Comparison of ENCODE assay signal across 11 cellular contexts in the genomic region with DNA sequence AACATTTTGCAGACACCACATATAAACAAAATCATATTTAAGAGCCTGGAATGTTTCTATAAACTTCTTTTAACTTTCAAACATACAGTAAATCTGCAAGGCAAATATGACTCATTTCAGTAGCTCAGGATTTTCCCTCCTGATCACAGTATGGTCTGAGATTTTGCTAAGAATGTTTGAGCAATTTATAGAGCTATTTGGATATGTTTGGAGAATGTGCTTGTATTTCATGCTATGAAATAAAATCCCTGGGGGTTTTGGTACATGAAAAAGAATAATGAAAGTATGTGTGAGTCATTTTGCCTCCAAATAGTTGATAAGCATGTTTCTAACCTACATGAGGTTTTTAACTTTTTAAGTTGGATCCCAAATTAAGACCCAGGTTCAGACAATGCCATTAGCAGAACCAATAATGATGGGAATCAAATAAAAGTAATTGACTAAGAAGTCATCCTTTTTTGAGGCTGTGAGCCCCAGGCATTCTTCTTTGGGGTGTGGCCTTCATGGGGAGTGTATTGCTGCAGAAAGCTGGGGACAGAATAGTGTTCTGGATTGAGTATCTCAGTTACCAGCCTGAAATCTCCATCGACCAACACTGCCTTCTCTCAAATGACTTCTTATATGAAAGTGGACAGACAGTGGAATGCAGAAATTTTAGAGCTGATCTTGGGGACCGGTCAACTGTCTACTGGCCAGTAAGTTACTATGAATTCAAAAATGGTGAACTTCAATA.
DNase-seq lines count a peak whose midpoint lies in the region; ATAC-seq and TF ChIP-seq lines count a peak whose summit lies in the region.
"Had no signal": no experiment of that assay in that cellular context is flagged by ENCODE, and none has a peak within 500 bp of the region (broad histone marks: within the 10 kb centered on the region; RNA-seq: fewer than 3 reads in every experiment).

No MANE protein-coding gene starts in this region.

- DNase-seq in left ventricle myocardium superior (no peak), Right ventricle myocardium inferior (ENCODE audit: missing footprints) (no peak), NCI-H226 (peak; percentile 63), foreskin fibroblast (peak; percentile 44 to 74), NCI-H345 (lab: John Stamatoyannopoulos, UW) (no peak), NK-92 (lab: John Stamatoyannopoulos, UW; ENCODE audit: unreplicated experiment) (no peak), mesenteric fat pad (ENCODE audit: low spot score) (no peak), 8988T (no peak)
- DNase-seq: hypothalamus; Kasumi-1; stimulated activated naive CD4-positive, alpha-beta T cell had no signal

- ATAC-seq in left ventricle myocardium superior: peak; percentile 6
- ATAC-seq in Right ventricle myocardium inferior: no peak

- no peak overlapping the region for H3K4me3 ChIP-seq in foreskin fibroblast (ENCODE audit: low read depth in 1 of 2, low read length in 2 of 2)

- no peak for TF ChIP-seq CTCF in foreskin fibroblast (IDR thresholded peaks at IDR 0.05; ENCODE audit: low read depth, low read length)

- intact Hi-C loops in left ventricle myocardium superior (cut with micrococcal nuclease): no loop called here
- intact Hi-C loops in Right ventricle myocardium inferior (cut with DNase I): no loop called here

Comparison
In these comparisons a context has a peak if more than half of its experiments do, and no peak if none do; other contexts are left out.
1. DNase-seq: peak in NCI-H226 (single experiment) and foreskin fibroblast (2 of 2); none in left ventricle myocardium superior (single experiment), Right ventricle myocardium inferior (single experiment), NCI-H345 (single experiment), NK-92 (single experiment), mesenteric fat pad (single experiment) and 8988T (single experiment).